Comparison of ENCODE assay signal across 9 cellular contexts in the genomic region with DNA sequence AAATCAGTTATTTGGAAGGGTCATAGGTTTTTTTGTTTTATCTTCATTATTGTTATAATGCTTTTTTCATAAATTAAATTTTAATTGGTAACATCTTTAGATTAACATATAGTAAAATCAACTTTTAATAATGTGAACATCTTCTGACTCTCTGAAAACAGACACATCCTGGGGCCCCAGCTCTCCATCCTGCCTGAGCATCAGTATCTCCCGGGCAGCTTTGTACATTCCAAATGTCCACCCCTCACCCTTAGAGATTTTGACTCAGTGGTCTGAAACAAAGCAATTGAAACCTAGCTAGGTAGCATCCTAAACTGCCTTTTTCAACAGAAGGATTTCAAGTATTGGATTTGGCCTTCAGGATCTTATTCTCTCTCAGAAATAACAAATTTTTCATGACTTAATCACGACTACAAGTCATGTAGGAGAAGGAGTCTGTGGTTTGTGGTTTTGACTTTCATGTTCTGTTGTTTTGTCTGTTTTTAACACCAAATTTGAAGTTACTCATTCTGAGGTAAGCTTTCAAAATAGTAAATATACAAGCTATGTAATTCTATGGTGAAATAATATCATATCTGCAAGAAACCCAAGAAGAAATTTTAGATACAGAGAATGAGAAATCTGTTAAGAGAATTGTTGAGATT.
DNase-seq lines count a peak whose midpoint lies in the region; ATAC-seq and TF ChIP-seq lines count a peak whose summit lies in the region.
"Had no signal": no experiment of that assay in that cellular context is flagged by ENCODE, and none has a peak within 500 bp of the region (broad histone marks: within the 10 kb centered on the region; RNA-seq: fewer than 3 reads in every experiment).

No MANE protein-coding gene starts in this region.

- peak; percentile 83 for DNase-seq in astrocyte of the cerebellum (ENCODE audit: low read depth)
- DNase-seq in stimulated activated CD4-positive, alpha-beta T cell treated with anti-CD3 and anti-CD28 coated beads, Interleukin-4, amount 100 ng/mL, for 24 hours = no peak
- no peak for DNase-seq in HuH-7.5 (ENCODE audit: low spot score)
- DNase-seq in NCI-H748 (lab: John Stamatoyannopoulos, UW; ENCODE audit: unreplicated experiment) = no peak
- DNase-seq: DMS79 had no signal

- in situ Hi-C loops in astrocyte of the cerebellum (cut with HindIII; ENCODE audit: low sequenced_read_pairs) = no loop called here

- H3K79me2 ChIP-seq in ACC112 (ENCODE audit: control insufficient read depth, insufficient read depth, low read length, unreplicated experiment) = no peaks in the 10 kb centered on the region

- H3K36me3 ChIP-seq in ACC112 (ENCODE audit: insufficient read depth, low read length) = no peaks in the 10 kb centered on the region

- H3K4me3 ChIP-seq in ACC112 (ENCODE audit: low read depth, low read length) (no peak overlapping the region), astrocyte of the cerebellum (ENCODE audit: low read depth, low read length) (no peak overlapping the region)

- ATAC-seq in GM18907 (IDR thresholded peaks at IDR 0.05; ENCODE audit: unreplicated experiment) (peak; percentile 83), HG03039 (IDR thresholded peaks at IDR 0.05; ENCODE audit: unreplicated experiment) (peak; percentile 65), HG03460 (IDR thresholded peaks at IDR 0.05; ENCODE audit: unreplicated experiment) (no peak)

- no peak for TF ChIP-seq CTCF in astrocyte of the cerebellum (IDR thresholded peaks at IDR 0.05; ENCODE audit: low read depth, low read length, missing control alignments)

- H2AFZ ChIP-seq in ACC112 (ENCODE audit: low read length, unreplicated experiment) = no peak overlapping the region

- peaks cover 12% of the 10 kb centered on the region for H3K4me1 ChIP-seq in ACC112 (ENCODE audit: control insufficient read depth, insufficient read depth, low read length, unreplicated experiment)

- H3K27ac ChIP-seq in ACC112 (ENCODE audit: low read depth, low read length) = 0 out of 2 replicates have a peak overlapping the region, but pooled peaks have one; percentile 13

- no peaks in the 10 kb centered on the region for H3K27me3 ChIP-seq in ACC112 (ENCODE audit: insufficient read depth, low read length)
